ENCODE assay signal across 23 cellular contexts in the genomic region with DNA sequence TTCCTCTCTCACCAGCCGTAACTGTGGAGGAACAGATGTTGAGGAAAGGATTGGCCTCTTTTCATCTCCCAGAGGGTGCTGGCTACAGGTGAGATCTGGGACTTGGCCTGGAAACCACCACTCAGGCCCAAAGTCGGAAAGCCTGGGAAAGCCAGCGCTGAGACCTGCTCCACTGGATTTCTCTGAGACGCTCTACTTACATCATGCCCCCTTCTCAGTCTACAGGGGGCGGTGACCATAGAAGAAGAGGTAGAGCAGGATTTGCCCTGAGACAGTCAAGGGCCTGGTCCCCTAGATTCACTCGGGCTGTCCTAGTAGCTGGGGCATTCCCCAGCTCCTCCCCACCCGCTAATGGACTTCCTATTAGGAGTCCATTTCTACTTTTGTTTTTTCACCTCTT.
"Had no signal": no experiment of that assay in that cellular context is flagged by ENCODE, and none has a peak within 500 bp of the region (broad histone marks: within the 10 kb centered on the region; RNA-seq: fewer than 3 reads in every experiment).

No MANE protein-coding gene starts in this region.

- H3K27me3 Mint-ChIP-seq: natural killer cell treated with Interleukin-12 subunit alpha and Interleukin-12 subunit beta and Interleukin-15 and Interleukin-18, amount 100 ng/mL, for 72 hours; stimulated activated naive CD8-positive, alpha-beta T cell treated with anti-CD3 and anti-CD28 coated beads, Interleukin-15, amount 100 ng/mL, for 72 hours had no signal

- ATAC-seq: left colon; lower lobe of right lung; mucosa of descending colon; naive thymus-derived CD4-positive, alpha-beta T cell; natural killer cell treated with Interleukin-12 subunit alpha and Interleukin-12 subunit beta and Interleukin-15 and Interleukin-18, amount 100 ng/mL, for 72 hours; pancreas; sciatic nerve; stimulated activated naive CD8-positive, alpha-beta T cell treated with anti-CD3 and anti-CD28 coated beads, Interleukin-15, amount 100 ng/mL, for 72 hours had no signal

- H3K27me3 ChIP-seq: left lung, pancreas, spleen, tibial nerve, upper lobe of left lung had no signal

- H3K27ac Mint-ChIP-seq: naive thymus-derived CD4-positive, alpha-beta T cell; natural killer cell treated with Interleukin-12 subunit alpha and Interleukin-12 subunit beta and Interleukin-15 and Interleukin-18, amount 100 ng/mL, for 72 hours; stimulated activated effector memory CD8-positive, alpha-beta T cell treated with anti-CD3 and anti-CD28 coated beads, Interleukin-12 subunit alpha, Interleukin-12 subunit beta, amount 100 ng/mL, for 72 hours; stimulated activated naive CD8-positive, alpha-beta T cell treated with anti-CD3 and anti-CD28 coated beads, Interleukin-15, amount 100 ng/mL, for 72 hours had no signal

- H3K9me3 ChIP-seq: left lung, lower lobe of right lung, mucosa of descending colon, pancreas, prostate gland, spleen, tibial nerve, upper lobe of left lung had no signal

- H3K4me3 ChIP-seq: left lung, lower lobe of right lung, mucosa of descending colon, pancreas, prostate gland, skin epidermis, spleen, tibial nerve, upper lobe of left lung had no signal

- H3K4me1 ChIP-seq: left lung, lower lobe of right lung, pancreas, prostate gland, spleen, tibial nerve, upper lobe of left lung had no signal

- H3K36me3 ChIP-seq: left lung, lower lobe of right lung, pancreas, prostate gland, spleen, tibial nerve, upper lobe of left lung had no signal

- H3K36me3 Mint-ChIP-seq: naive thymus-derived CD4-positive, alpha-beta T cell; natural killer cell treated with Interleukin-12 subunit alpha and Interleukin-12 subunit beta and Interleukin-15 and Interleukin-18, amount 100 ng/mL, for 72 hours; stimulated activated effector memory CD8-positive, alpha-beta T cell treated with anti-CD3 and anti-CD28 coated beads, Interleukin-12 subunit alpha, Interleukin-12 subunit beta, amount 100 ng/mL, for 72 hours had no signal

- DNase-seq: hippocampal formation; kidney; left colon; left lung; lower lobe of right lung; midbrain; mucosa of descending colon; naive thymus-derived CD4-positive, alpha-beta T cell; pancreas; retina; right cardiac atrium; spleen; stimulated activated CD4-positive, alpha-beta T cell treated with anti-CD3 and anti-CD28 coated beads, Interleukin-4, amount 100 ng/mL, for 24 hours; stimulated activated naive CD4-positive, alpha-beta T cell; stimulated activated naive CD8-positive, alpha-beta T cell treated with anti-CD3 and anti-CD28 coated beads, Interleukin-15, amount 100 ng/mL, for 72 hours; substantia nigra; upper lobe of left lung had no signal

- H3K4me3 Mint-ChIP-seq: naive thymus-derived CD4-positive, alpha-beta T cell; natural killer cell treated with Interleukin-12 subunit alpha and Interleukin-12 subunit beta and Interleukin-15 and Interleukin-18, amount 100 ng/mL, for 72 hours; stimulated activated effector memory CD8-positive, alpha-beta T cell treated with anti-CD3 and anti-CD28 coated beads, Interleukin-12 subunit alpha, Interleukin-12 subunit beta, amount 100 ng/mL, for 72 hours; stimulated activated naive CD8-positive, alpha-beta T cell treated with anti-CD3 and anti-CD28 coated beads, Interleukin-15, amount 100 ng/mL, for 72 hours had no signal

- H3K4me1 Mint-ChIP-seq: naive thymus-derived CD4-positive, alpha-beta T cell; stimulated activated effector memory CD8-positive, alpha-beta T cell treated with anti-CD3 and anti-CD28 coated beads, Interleukin-12 subunit alpha, Interleukin-12 subunit beta, amount 100 ng/mL, for 72 hours; stimulated activated naive CD8-positive, alpha-beta T cell treated with anti-CD3 and anti-CD28 coated beads, Interleukin-15, amount 100 ng/mL, for 72 hours had no signal

- H3K9me3 Mint-ChIP-seq: naive thymus-derived CD4-positive, alpha-beta T cell; stimulated activated effector memory CD8-positive, alpha-beta T cell treated with anti-CD3 and anti-CD28 coated beads, Interleukin-12 subunit alpha, Interleukin-12 subunit beta, amount 100 ng/mL, for 72 hours; stimulated activated naive CD8-positive, alpha-beta T cell treated with anti-CD3 and anti-CD28 coated beads, Interleukin-15, amount 100 ng/mL, for 72 hours had no signal

- H3K27ac ChIP-seq: left lung, lower lobe of right lung, pancreas, prostate gland, skin epidermis, spleen, tibial nerve, upper lobe of left lung had no signal
